8 cellular contexts compared by ENCODE assay signal in the genomic region with DNA sequence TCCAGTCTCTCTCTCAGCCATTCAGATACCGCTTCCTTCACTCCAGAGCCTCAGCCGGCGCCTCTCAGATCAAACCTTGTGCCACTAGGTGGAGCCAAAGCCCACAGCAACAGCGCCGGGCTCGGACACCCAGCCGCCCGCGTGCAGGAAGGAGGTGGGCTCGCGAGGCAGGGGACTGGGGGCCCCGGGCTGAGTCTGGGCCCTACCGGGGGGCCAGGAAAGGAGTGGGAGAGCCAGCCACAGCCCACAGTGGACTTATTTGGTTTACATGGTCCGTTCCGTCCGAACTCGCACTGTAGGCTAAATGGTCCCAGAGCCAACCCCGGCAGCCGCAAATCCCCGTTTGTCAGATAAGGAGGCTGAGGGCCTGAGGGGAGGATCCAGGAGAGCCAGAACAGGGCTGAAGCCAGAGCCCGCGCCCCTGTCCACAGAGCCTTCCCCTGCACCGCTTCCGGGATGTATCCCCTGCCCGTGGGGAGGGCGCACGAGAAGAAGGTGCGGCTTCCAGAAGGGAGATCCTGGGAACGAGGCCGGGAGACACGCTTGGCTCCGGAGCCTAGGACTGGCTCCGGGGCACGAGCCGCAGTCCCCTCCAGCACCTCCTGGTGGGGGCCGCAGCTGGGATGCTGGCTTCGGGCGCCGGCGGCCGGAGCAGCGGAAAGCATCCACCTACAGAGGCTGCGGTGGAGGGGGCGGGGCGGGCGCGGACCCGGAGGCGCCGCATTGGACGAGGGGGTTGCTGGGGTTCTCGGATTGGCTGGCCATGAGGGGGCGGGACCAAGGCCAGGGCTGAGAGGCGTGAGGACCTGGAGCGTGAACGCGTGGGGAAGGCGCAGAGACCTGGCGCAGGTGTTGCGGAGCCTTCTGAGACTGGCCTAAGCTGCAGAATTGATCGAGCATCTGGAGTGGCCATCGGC. TPM values are rescaled to one million over a fixed set of nuclear protein-coding genes. Genes with fewer than 3 reads are reported as not detected.
A peak's percentile ranks its signal among the peaks of the same experiment; 100 is the strongest.
DNase-seq lines count a peak whose midpoint lies in the region; ATAC-seq, FAIRE-seq and TF ChIP-seq lines count a peak whose summit lies in the region.

No MANE protein-coding gene starts in this region.

- H3K4me3 ChIP-seq in adipocyte (ENCODE audit: low read length) (peak overlapping the region; percentile 89), left ventricle myocardium inferior (peak overlapping the region; percentile 77), prostate gland (peak overlapping the region; percentile 43 to 46)

- H3K9me3 ChIP-seq in adipocyte (ENCODE audit: control insufficient read depth, low read length) (no peaks in the 10 kb centered on the region), left ventricle myocardium inferior (replicated peaks) (no peaks in the 10 kb centered on the region), prostate gland (no peaks in the 10 kb centered on the region)

- peak; percentile 79 for ATAC-seq in HG02852 (IDR thresholded peaks at IDR 0.05; ENCODE audit: unreplicated experiment)

- TF ChIP-seq CTCF in left ventricle myocardium inferior (IDR thresholded peaks at IDR 0.05; ENCODE audit: borderline replicate concordance) (peak; percentile 92), prostate gland (IDR thresholded peaks at IDR 0.05) (peak; percentile 59 to 90 (median 80))

- 0 out of 2 replicates have a peak, but pooled peaks have one; percentile 4 for TF ChIP-seq POLR2A in GM12891 (IDR thresholded peaks at IDR 0.05; ENCODE audit: low read depth, low read length)
- no peak for TF ChIP-seq POLR2A in prostate gland (IDR thresholded peaks at IDR 0.05)

- H3K4me1 ChIP-seq in adipocyte (ENCODE audit: control insufficient read depth, insufficient read depth, low read length) (peaks cover 15% of the 10 kb centered on the region), left ventricle myocardium inferior (peaks cover 19% of the 10 kb centered on the region), prostate gland (replicated peaks) (no peaks in the 10 kb centered on the region)

- H3K27ac ChIP-seq in left ventricle myocardium inferior (replicated peaks) (no peak overlapping the region), prostate gland (peak overlapping the region in 1 of 2 donors; percentile 7)

- H3K36me3 ChIP-seq in adipocyte (ENCODE audit: control insufficient read depth, insufficient read depth, low read length, severe bottlenecking) (no peaks in the 10 kb centered on the region), left ventricle myocardium inferior (no peaks in the 10 kb centered on the region), prostate gland (no peaks in the 10 kb centered on the region)

- intact Hi-C loops in left ventricle myocardium inferior (cut with micrococcal nuclease): loop anchor here (5.0 to 10.0 kb wide), 2 partner anchors 261 to 393 kb away; no protein-coding TSS in a partner anchor
- intact Hi-C loops in prostate gland (cut with DNase I): loop anchor here (2.0 to 10.0 kb wide), 6 partner anchors 65 to 581 kb away; partner anchors contain the start of gene RPP25

- H3K27me3 ChIP-seq in adipocyte (replicated peaks; ENCODE audit: control insufficient read depth, insufficient read depth, low read length) (no peaks in the 10 kb centered on the region), left ventricle myocardium inferior (ENCODE audit: low read depth) (peaks cover 19% of the 10 kb centered on the region), prostate gland (replicated peaks; ENCODE audit: insufficient read depth) (no peaks in the 10 kb centered on the region)

- peak; percentile 94 for FAIRE-seq in GM12891 (lab: Jason Lieb, UNC)

- 1% methylated on average over 61 of the region's 62 CpGs for WGBS in prostate gland

- peak; percentile 97 for DNase-seq in GM12891 (ENCODE audit: insufficient read length, low spot score)
- peak; percentile 53 for DNase-seq in NCI-H1436 treated with DMSO at 0.1 percent for 48 hours (lab: John Stamatoyannopoulos, UW)
- DNase-seq in SW480 (ENCODE audit: low spot score): peak; percentile 90
- peak; percentile 97 for DNase-seq in adipocyte (ENCODE audit: low read depth)
- peak; percentile 94 for DNase-seq in left ventricle myocardium inferior
- DNase-seq in prostate gland (ENCODE audit: low spot score): peak; percentile 93
- peak; percentile 94 for DNase-seq in ureter (ENCODE audit: low spot score)

- H3K9ac ChIP-seq in adipocyte (ENCODE audit: low read length): peak overlapping the region; percentile 75

TF ChIP-seq in GM12891, 5 proteins besides CTCF, POLR2A, EP300 and RAD21:
- TF ChIP-seq PAX5 (IDR thresholded peaks at IDR 0.05; ENCODE audit: insufficient read depth, low read length, severe bottlenecking) (peak; percentile 71), SPI1 (IDR thresholded peaks at IDR 0.05; ENCODE audit: low read depth, low read length) (no peak)

RNA-seq across cellular contexts. Expression of gene CYP11A1, which starts 6.5 kb away (rescaled TPM):
- polyA plus RNA-seq in GM12891 (2012; ENCODE audit: low read depth, missing spikeins): 0.54 TPM
- 0.27 TPM for total RNA-seq in left ventricle myocardium inferior
- total RNA-seq in prostate gland: 10 to 100 TPM in 1 of 2 donors, under 1 TPM in 1; 0.87 to 45.9 TPM
- 2.4 TPM for total RNA-seq in ureter

RNA-seq across cellular contexts. Expression of gene SEMA7A, which starts 59.8 kb away (rescaled TPM):
- 51.0 TPM for polyA plus RNA-seq in GM12891 (2012; ENCODE audit: low read depth, missing spikeins)
- 1.5 TPM for total RNA-seq in left ventricle myocardium inferior
- total RNA-seq in prostate gland: 100 to 1,000 TPM in 1 of 2 donors, 1 to 10 TPM in 1; 1.3 to 171 TPM
- total RNA-seq in ureter: 2.2 TPM
